Comparison of ENCODE assay signal across 1 cellular context in the genomic region with DNA sequence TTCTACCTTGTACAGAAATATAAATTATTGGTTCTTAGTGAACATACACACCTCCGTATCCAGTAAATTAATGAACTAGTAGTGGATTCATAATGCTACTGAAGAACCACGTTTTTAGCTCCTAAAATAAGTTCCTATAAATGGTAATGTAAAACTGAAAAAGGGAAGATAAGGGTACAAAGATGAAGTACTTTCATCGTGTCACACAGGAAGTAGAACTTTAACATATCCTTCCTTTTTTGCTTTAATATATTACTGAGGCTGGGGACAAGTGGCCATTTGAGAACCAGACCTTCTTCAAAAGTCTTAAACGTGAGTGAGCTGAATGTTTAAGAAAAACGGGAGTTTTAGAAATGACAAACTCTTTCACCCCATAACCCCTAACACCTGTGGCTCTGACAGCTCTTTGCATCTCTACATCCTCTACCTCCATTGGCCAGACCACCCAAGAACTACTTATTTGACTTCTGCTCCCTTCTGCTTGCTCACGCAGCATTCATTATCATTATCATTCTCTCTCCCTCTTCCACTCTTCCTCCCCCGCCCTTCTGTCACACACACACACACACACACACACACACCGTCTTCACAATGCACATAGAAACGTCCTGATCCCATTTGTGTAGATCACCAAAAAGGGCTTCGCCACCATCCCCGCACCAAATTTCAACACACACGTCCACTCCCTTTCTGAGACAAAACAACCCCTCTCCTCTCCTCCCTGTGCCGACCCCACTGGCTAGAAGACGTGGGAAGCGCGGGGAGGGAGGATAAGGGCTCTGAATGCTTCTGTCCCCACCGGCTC.
TF ChIP-seq lines count a peak whose summit lies in the region.

No MANE protein-coding gene starts in this region.

TF ChIP-seq in K562, 482 proteins besides CTCF, POLR2A, EP300 and RAD21 (continued from another document and continues in another):
- TF ChIP-seq, protein P1, sequence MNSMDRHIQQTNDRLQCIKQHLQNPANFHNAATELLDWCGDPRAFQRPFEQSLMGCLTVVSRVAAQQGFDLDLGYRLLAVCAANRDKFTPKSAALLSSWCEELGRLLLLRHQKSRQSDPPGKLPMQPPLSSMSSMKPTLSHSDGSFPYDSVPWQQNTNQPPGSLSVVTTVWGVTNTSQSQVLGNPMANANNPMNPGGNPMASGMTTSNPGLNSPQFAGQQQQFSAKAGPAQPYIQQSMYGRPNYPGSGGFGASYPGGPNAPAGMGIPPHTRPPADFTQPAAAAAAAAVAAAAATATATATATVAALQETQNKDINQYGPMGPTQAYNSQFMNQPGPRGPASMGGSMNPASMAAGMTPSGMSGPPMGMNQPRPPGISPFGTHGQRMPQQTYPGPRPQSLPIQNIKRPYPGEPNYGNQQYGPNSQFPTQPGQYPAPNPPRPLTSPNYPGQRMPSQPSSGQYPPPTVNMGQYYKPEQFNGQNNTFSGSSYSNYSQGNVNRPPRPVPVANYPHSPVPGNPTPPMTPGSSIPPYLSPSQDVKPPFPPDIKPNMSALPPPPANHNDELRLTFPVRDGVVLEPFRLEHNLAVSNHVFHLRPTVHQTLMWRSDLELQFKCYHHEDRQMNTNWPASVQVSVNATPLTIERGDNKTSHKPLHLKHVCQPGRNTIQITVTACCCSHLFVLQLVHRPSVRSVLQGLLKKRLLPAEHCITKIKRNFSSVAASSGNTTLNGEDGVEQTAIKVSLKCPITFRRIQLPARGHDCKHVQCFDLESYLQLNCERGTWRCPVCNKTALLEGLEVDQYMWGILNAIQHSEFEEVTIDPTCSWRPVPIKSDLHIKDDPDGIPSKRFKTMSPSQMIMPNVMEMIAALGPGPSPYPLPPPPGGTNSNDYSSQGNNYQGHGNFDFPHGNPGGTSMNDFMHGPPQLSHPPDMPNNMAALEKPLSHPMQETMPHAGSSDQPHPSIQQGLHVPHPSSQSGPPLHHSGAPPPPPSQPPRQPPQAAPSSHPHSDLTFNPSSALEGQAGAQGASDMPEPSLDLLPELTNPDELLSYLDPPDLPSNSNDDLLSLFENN (IDR thresholded peaks at IDR 0.05; ENCODE audit: low read depth in 2 of 2, low read length in 2 of 2): no peak
- TF ChIP-seq RBM25 (IDR thresholded peaks at IDR 0.05; ENCODE audit: low read depth, low read length, severe bottlenecking): no peak
- no peak for TF ChIP-seq NEUROD1 (IDR thresholded peaks at IDR 0.05; ENCODE audit: borderline replicate concordance, low read depth, low read length, partially characterized antibody)
- TF ChIP-seq, protein P2, sequence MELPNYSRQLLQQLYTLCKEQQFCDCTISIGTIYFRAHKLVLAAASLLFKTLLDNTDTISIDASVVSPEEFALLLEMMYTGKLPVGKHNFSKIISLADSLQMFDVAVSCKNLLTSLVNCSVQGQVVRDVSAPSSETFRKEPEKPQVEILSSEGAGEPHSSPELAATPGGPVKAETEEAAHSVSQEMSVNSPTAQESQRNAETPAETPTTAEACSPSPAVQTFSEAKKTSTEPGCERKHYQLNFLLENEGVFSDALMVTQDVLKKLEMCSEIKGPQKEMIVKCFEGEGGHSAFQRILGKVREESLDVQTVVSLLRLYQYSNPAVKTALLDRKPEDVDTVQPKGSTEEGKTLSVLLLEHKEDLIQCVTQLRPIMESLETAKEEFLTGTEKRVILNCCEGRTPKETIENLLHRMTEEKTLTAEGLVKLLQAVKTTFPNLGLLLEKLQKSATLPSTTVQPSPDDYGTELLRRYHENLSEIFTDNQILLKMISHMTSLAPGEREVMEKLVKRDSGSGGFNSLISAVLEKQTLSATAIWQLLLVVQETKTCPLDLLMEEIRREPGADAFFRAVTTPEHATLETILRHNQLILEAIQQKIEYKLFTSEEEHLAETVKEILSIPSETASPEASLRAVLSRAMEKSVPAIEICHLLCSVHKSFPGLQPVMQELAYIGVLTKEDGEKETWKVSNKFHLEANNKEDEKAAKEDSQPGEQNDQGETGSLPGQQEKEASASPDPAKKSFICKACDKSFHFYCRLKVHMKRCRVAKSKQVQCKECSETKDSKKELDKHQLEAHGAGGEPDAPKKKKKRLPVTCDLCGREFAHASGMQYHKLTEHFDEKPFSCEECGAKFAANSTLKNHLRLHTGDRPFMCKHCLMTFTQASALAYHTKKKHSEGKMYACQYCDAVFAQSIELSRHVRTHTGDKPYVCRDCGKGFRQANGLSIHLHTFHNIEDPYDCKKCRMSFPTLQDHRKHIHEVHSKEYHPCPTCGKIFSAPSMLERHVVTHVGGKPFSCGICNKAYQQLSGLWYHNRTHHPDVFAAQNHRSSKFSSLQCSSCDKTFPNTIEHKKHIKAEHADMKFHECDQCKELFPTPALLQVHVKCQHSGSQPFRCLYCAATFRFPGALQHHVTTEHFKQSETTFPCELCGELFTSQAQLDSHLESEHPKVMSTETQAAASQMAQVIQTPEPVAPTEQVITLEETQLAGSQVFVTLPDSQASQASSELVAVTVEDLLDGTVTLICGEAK (IDR thresholded peaks at IDR 0.05): peak; percentile 55; the same call in 1 of the 2 replicates
- TF ChIP-seq, protein P2 (CRISPR knock-in tag; IDR thresholded peaks at IDR 0.05): no peak
- TF ChIP-seq, protein P3, sequence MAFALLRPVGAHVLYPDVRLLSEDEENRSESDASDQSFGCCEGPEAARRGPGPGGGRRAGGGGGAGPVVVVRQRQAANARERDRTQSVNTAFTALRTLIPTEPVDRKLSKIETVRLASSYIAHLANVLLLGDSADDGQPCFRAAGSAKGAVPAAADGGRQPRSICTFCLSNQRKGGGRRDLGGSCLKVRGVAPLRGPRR (CRISPR knock-in tag; IDR thresholded peaks at IDR 0.05): no peak
- TF ChIP-seq, protein P4, sequence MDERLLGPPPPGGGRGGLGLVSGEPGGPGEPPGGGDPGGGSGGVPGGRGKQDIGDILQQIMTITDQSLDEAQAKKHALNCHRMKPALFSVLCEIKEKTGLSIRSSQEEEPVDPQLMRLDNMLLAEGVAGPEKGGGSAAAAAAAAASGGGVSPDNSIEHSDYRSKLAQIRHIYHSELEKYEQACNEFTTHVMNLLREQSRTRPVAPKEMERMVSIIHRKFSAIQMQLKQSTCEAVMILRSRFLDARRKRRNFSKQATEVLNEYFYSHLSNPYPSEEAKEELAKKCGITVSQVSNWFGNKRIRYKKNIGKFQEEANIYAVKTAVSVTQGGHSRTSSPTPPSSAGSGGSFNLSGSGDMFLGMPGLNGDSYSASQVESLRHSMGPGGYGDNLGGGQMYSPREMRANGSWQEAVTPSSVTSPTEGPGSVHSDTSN (CRISPR knock-in tag; IDR thresholded peaks at IDR 0.05; ENCODE audit: low read depth): no peak
- TF ChIP-seq, protein P4 (tag; conservative IDR thresholded peaks at IDR 0.05; ENCODE audit: low read depth): 0 out of 2 replicates have a peak, but pooled peaks have one; percentile 32
- TF ChIP-seq ADNP (tag; IDR thresholded peaks at IDR 0.05): no peak
- TF ChIP-seq CBFA2T2 (conservative IDR thresholded peaks at IDR 0.05): no peak
- TF ChIP-seq HNRNPUL1 (IDR thresholded peaks at IDR 0.05; ENCODE audit: low read length): no peak
- TF ChIP-seq ZFP36 (IDR thresholded peaks at IDR 0.05; ENCODE audit: low read depth, low read length, partially characterized antibody): no peak
- TF ChIP-seq, protein P5, sequence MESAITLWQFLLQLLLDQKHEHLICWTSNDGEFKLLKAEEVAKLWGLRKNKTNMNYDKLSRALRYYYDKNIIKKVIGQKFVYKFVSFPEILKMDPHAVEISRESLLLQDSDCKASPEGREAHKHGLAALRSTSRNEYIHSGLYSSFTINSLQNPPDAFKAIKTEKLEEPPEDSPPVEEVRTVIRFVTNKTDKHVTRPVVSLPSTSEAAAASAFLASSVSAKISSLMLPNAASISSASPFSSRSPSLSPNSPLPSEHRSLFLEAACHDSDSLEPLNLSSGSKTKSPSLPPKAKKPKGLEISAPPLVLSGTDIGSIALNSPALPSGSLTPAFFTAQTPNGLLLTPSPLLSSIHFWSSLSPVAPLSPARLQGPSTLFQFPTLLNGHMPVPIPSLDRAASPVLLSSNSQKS (CRISPR knock-in tag; IDR thresholded peaks at IDR 0.05): no peak
- TF ChIP-seq, protein P6, sequence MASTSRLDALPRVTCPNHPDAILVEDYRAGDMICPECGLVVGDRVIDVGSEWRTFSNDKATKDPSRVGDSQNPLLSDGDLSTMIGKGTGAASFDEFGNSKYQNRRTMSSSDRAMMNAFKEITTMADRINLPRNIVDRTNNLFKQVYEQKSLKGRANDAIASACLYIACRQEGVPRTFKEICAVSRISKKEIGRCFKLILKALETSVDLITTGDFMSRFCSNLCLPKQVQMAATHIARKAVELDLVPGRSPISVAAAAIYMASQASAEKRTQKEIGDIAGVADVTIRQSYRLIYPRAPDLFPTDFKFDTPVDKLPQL (IDR thresholded peaks at IDR 0.05; ENCODE audit: extremely low read depth, insufficient read length): no peak
- no peak for TF ChIP-seq DNMT1 (IDR thresholded peaks at IDR 0.05)
- no peak for TF ChIP-seq ZNF384 (IDR thresholded peaks at IDR 0.05; ENCODE audit: low read depth, low read length)
- no peak for TF ChIP-seq TCF7L2 (IDR thresholded peaks at IDR 0.05; ENCODE audit: low read depth, low read length)
- TF ChIP-seq ZNF561 (CRISPR knock-in tag; conservative IDR thresholded peaks at IDR 0.05): no peak
- TF ChIP-seq, protein P7, sequence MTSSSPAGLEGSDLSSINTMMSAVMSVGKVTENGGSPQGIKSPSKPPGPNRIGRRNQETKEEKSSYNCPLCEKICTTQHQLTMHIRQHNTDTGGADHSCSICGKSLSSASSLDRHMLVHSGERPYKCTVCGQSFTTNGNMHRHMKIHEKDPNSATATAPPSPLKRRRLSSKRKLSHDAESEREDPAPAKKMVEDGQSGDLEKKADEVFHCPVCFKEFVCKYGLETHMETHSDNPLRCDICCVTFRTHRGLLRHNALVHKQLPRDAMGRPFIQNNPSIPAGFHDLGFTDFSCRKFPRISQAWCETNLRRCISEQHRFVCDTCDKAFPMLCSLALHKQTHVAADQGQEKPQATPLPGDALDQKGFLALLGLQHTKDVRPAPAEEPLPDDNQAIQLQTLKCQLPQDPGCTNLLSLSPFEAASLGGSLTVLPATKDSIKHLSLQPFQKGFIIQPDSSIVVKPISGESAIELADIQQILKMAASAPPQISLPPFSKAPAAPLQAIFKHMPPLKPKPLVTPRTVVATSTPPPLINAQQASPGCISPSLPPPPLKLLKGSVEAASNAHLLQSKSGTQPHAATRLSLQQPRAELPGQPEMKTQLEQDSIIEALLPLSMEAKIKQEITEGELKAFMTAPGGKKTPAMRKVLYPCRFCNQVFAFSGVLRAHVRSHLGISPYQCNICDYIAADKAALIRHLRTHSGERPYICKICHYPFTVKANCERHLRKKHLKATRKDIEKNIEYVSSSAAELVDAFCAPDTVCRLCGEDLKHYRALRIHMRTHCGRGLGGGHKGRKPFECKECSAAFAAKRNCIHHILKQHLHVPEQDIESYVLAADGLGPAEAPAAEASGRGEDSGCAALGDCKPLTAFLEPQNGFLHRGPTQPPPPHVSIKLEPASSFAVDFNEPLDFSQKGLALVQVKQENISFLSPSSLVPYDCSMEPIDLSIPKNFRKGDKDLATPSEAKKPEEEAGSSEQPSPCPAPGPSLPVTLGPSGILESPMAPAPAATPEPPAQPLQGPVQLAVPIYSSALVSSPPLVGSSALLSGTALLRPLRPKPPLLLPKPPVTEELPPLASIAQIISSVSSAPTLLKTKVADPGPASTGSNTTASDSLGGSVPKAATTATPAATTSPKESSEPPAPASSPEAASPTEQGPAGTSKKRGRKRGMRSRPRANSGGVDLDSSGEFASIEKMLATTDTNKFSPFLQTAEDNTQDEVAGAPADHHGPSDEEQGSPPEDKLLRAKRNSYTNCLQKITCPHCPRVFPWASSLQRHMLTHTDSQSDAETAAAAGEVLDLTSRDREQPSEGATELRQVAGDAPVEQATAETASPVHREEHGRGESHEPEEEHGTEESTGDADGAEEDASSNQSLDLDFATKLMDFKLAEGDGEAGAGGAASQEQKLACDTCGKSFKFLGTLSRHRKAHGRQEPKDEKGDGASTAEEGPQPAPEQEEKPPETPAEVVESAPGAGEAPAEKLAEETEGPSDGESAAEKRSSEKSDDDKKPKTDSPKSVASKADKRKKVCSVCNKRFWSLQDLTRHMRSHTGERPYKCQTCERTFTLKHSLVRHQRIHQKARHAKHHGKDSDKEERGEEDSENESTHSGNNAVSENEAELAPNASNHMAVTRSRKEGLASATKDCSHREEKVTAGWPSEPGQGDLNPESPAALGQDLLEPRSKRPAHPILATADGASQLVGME (CRISPR knock-in tag; IDR thresholded peaks at IDR 0.05): no peak
- no peak for TF ChIP-seq ZNF217 (CRISPR knock-in tag; IDR thresholded peaks at IDR 0.05)
- no peak for TF ChIP-seq CEBPB (tag; IDR thresholded peaks at IDR 0.05)
- TF ChIP-seq NRF1 (conservative IDR thresholded peaks at IDR 0.05 in 1 of 2, IDR thresholded peaks at IDR 0.05 in 1 of 2): no peak
- peak in 1 of 2 experiments; percentile 50; a peak in 1 of 4 replicates for TF ChIP-seq TEAD1 (CRISPR knock-in tag; IDR thresholded peaks at IDR 0.05)
- TF ChIP-seq ZKSCAN3 (CRISPR knock-in tag; IDR thresholded peaks at IDR 0.05): no peak
- no peak for TF ChIP-seq RBM34 (IDR thresholded peaks at IDR 0.05; ENCODE audit: borderline replicate concordance, insufficient read depth, low read length)
- TF ChIP-seq ZNF41 (CRISPR knock-in tag; conservative IDR thresholded peaks at IDR 0.05): 0 out of 2 replicates have a peak, but pooled peaks have one; percentile 40
- TF ChIP-seq BCL6 (CRISPR knock-in tag; IDR thresholded peaks at IDR 0.05): no peak
- TF ChIP-seq SIN3B (IDR thresholded peaks at IDR 0.05; ENCODE audit: low read depth): no peak
